14 cellular contexts compared by ENCODE assay signal in genomic region chr20:34299925-34300806, GRCh38. TPM values are rescaled to one million over a fixed set of nuclear protein-coding genes. Genes with fewer than 3 reads are reported as not detected.
A peak's percentile ranks its signal among the peaks of the same experiment; 100 is the strongest.
DNase-seq lines count a peak whose midpoint lies in the region; ATAC-seq and TF ChIP-seq lines count a peak whose summit lies in the region.
"Had no signal": no experiment of that assay in that cellular context is flagged by ENCODE, and none has a peak within 500 bp of the region (broad histone marks: within the 10 kb centered on the region; RNA-seq: fewer than 3 reads in every experiment).

No MANE protein-coding gene starts in this region.

- no peaks in the 10 kb centered on the region for H3K9me3 ChIP-seq in HUES48 (ENCODE audit: control insufficient read depth, insufficient read depth, low read length)
- H3K9me3 ChIP-seq in OCI-LY7 (ENCODE audit: low read length) = no peaks in the 10 kb centered on the region
- no peaks in the 10 kb centered on the region for H3K9me3 ChIP-seq in iPS-15b (ENCODE audit: control insufficient read depth, insufficient read depth, low read length)

- H3K4me1 ChIP-seq in HUES48 (ENCODE audit: control insufficient read depth, insufficient read depth, low read length) (peaks cover 7% of the 10 kb centered on the region; the same call in 1 of the 2 replicates), OCI-LY7 (ENCODE audit: insufficient read depth, low read length, poor library complexity, severe bottlenecking) (peaks cover 41% of the 10 kb centered on the region), iPS-15b (ENCODE audit: control insufficient read depth, insufficient read depth, low read length) (peaks cover 13% of the 10 kb centered on the region)

- TF ChIP-seq CTCF in C4-2B (conservative IDR thresholded peaks at IDR 0.05) (no peak), OCI-LY7 (conservative IDR thresholded peaks at IDR 0.05; ENCODE audit: low read length) (no peak), endothelial cell (IDR thresholded peaks at IDR 0.05; ENCODE audit: unreplicated experiment) (no peak)

- H3K36me3 ChIP-seq in HUES48 (ENCODE audit: control insufficient read depth, insufficient read depth, low read length) (peaks cover 27% of the 10 kb centered on the region), OCI-LY7 (ENCODE audit: insufficient read depth, low read length) (peaks cover 55% of the 10 kb centered on the region), iPS-15b (ENCODE audit: control insufficient read depth, insufficient read depth, low read length) (peaks cover 8% of the 10 kb centered on the region)

- H3K4me3 Mint-ChIP-seq in endothelial cell (ENCODE audit: unreplicated experiment) = no peak overlapping the region

- no peak overlapping the region for H3K27ac Mint-ChIP-seq in endothelial cell (ENCODE audit: unreplicated experiment)
- H3K27ac Mint-ChIP-seq: activated CD8-positive, alpha-beta T cell treated with anti-CD3 and anti-CD28 coated beads for 36 hours; activated naive CD8-positive, alpha-beta T cell treated with anti-CD3 and anti-CD28 coated beads for 36 hours; CD4-positive, CD25-positive, alpha-beta regulatory T cell had no signal

- intact Hi-C loops in OCI-LY7 (cut with micrococcal nuclease; ENCODE audit: unreplicated experiment) = no loop called here

- H3K27me3 ChIP-seq in HUES48 (ENCODE audit: control insufficient read depth, insufficient read depth, low read length) (no peaks in the 10 kb centered on the region), iPS-15b (ENCODE audit: control insufficient read depth, insufficient read depth, low read length) (no peaks in the 10 kb centered on the region)

- H3K9ac ChIP-seq in HUES48 (ENCODE audit: low read depth, low read length) (no peak overlapping the region), iPS-15b (ENCODE audit: low read depth, low read length) (no peak overlapping the region)

- H3K4me1 Mint-ChIP-seq in endothelial cell (ENCODE audit: unreplicated experiment) = peaks cover 18% of the 10 kb centered on the region

- peaks cover 13% of the 10 kb centered on the region; the same call in 1 of the 2 replicates for H4K20me1 ChIP-seq in OCI-LY7 (ENCODE audit: insufficient read depth, low read length)

- peaks cover 14% of the 10 kb centered on the region for H3K36me3 Mint-ChIP-seq in endothelial cell (ENCODE audit: low read depth, unreplicated experiment)
- H3K36me3 Mint-ChIP-seq: naive B cell had no signal

- no TSS peak for BruUV-seq in OCI-LY7 (replicated peaks; lab: Mats Ljungman, UMichigan)

- DNase-seq in OCI-LY7 (ENCODE audit: low spot score) (no peak), GF-D8 (lab: John Stamatoyannopoulos, UW) (no peak), amniotic stem cell (lab: John Stamatoyannopoulos, UW) (no peak), endothelial cell (ENCODE audit: low spot score) (no peak)
- DNase-seq: activated CD8-positive, alpha-beta T cell treated with anti-CD3 and anti-CD28 coated beads for 36 hours; activated naive CD8-positive, alpha-beta T cell treated with anti-CD3 and anti-CD28 coated beads for 36 hours; CD4-positive, CD25-positive, alpha-beta regulatory T cell; naive B cell; NCI-H2227 treated with DMSO at 0.1 percent for 48 hours; SW 1271 had no signal

- no peak overlapping the region for H2AFZ ChIP-seq in OCI-LY7 (ENCODE audit: low read length)

- H3K27me3 Mint-ChIP-seq in endothelial cell (ENCODE audit: unreplicated experiment) = peaks cover 12% of the 10 kb centered on the region
- H3K27me3 Mint-ChIP-seq: activated CD8-positive, alpha-beta T cell treated with anti-CD3 and anti-CD28 coated beads for 36 hours; activated naive CD8-positive, alpha-beta T cell treated with anti-CD3 and anti-CD28 coated beads for 36 hours; naive B cell had no signal

- POLR2A ChIA-PET in OCI-LY7 (lab: Charles Lee) = interaction anchor here (0.6 kb wide), 1 partner anchor 164 kb away, joined by 5 read pairs; no protein-coding TSS in a partner anchor

- peak overlapping the region; percentile 93 for H3K27ac ChIP-seq in C4-2B
- peak overlapping the region; percentile 37 for H3K27ac ChIP-seq in HUES48 (ENCODE audit: low read depth, low read length)
- peak overlapping the region; percentile 16 for H3K27ac ChIP-seq in OCI-LY7 (ENCODE audit: low read depth, low read length, poor library complexity, severe bottlenecking)

- no peaks in the 10 kb centered on the region for H3K9me2 ChIP-seq in OCI-LY7 (ENCODE audit: insufficient read depth, low read length)

- CTCF ChIA-PET in OCI-LY7 (lab: Charles Lee; ENCODE audit: unreplicated experiment) = no interaction called here

- H3K4me3 ChIP-seq in HUES48 (ENCODE audit: low read depth, low read length) (no peak overlapping the region), OCI-LY7 (ENCODE audit: low read depth, low read length, poor library complexity, severe bottlenecking) (peak overlapping the region; percentile 81), iPS-15b (ENCODE audit: low read depth, low read length) (peak overlapping the region; percentile 67)

- peaks cover 73% of the 10 kb centered on the region for H3K79me2 ChIP-seq in OCI-LY7 (ENCODE audit: insufficient read depth, low read depth, low read length)

- H3K4me2 ChIP-seq in OCI-LY7 (ENCODE audit: low read length) = peak overlapping the region; percentile 68

- no peaks in the 10 kb centered on the region for H3K9me3 Mint-ChIP-seq in endothelial cell (ENCODE audit: unreplicated experiment)
- H3K9me3 Mint-ChIP-seq: activated CD8-positive, alpha-beta T cell treated with anti-CD3 and anti-CD28 coated beads for 36 hours; activated naive CD8-positive, alpha-beta T cell treated with anti-CD3 and anti-CD28 coated beads for 36 hours; CD4-positive, CD25-positive, alpha-beta regulatory T cell; naive B cell had no signal

- ATAC-seq in GM19397 (IDR thresholded peaks at IDR 0.05; ENCODE audit: unreplicated experiment) = no peak
- ATAC-seq: activated CD8-positive, alpha-beta T cell treated with anti-CD3 and anti-CD28 coated beads for 36 hours had no signal

RNA-seq across cellular contexts. Expression of gene AHCY, which starts 3.0 kb away (rescaled TPM):
- total RNA-seq in OCI-LY7 (2014; rRNA removed; shearing (Covaris generic)) = 121 and 133 TPM in 2 replicates
- total RNA-seq in OCI-LY7 (2022) (203 and 218 TPM in 2 replicates), endothelial cell (ENCODE audit: unreplicated experiment) (165 TPM)

RNA-seq across cellular contexts. Expression of gene ASIP, which starts 58.9 kb away (rescaled TPM):
- 0.32 TPM in 1 of 2 replicates, not detected in the other for total RNA-seq in OCI-LY7 (2014; rRNA removed; shearing (Covaris generic))
- total RNA-seq in OCI-LY7 (2022) (0.70 and 0.82 TPM in 2 replicates), endothelial cell (ENCODE audit: unreplicated experiment) (not detected)
- total RNA-seq: activated CD8-positive, alpha-beta T cell treated with anti-CD3 and anti-CD28 coated beads for 36 hours; activated naive CD8-positive, alpha-beta T cell treated with anti-CD3 and anti-CD28 coated beads for 36 hours; CD4-positive, CD25-positive, alpha-beta regulatory T cell had no signal

Comparison
In these comparisons a context has a peak if more than half of its experiments do, and no peak if none do; other contexts are left out.
1. H3K27ac ChIP-seq: peak in every context shown above with its lines; median percentile 93 in C4-2B; 37 in HUES48; 16 in OCI-LY7.